Comparison of ENCODE assay signal across 1 cellular context in the genomic region with DNA sequence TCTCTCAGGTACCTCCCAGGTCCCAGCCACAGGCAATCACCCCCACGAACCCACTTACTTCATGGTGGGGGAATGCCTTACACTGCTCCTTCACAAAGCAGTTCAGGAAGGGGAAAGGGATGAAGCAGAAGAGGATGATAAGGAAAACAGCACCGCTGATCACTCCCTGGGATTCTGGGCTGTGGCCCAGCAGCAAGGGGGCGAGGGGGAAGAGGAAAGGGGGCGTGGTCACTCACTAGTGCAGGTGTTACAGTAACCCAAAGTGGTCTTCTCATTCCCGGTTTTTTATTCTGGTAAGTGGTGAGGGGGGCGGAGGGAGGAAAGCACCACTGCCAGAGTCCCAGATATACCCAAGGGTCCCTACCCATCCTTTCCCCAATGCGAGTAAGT.
A peak's percentile ranks its signal among the peaks of the same experiment; 100 is the strongest.
TF ChIP-seq lines count a peak whose summit lies in the region.

No MANE protein-coding gene starts in this region.

TF ChIP-seq in K562, 482 proteins besides CTCF, POLR2A, EP300 and RAD21:
- TF ChIP-seq ETS1 (conservative IDR thresholded peaks at IDR 0.05; ENCODE audit: control insufficient read depth, low read depth, low read length) (peak; percentile 35; the same call in 1 of the 2 replicates), KDM5B (IDR thresholded peaks at IDR 0.05; ENCODE audit: insufficient replicate concordance, low read depth, low read length) (peak; percentile 0), ZNF143 (CRISPR knock-in tag; IDR thresholded peaks at IDR 0.05) (no peak), KLF13 (tag; IDR thresholded peaks at IDR 0.05; ENCODE audit: borderline replicate concordance, low read depth) (peak; percentile 73; the same call in 1 of the 2 replicates), KDM2B (CRISPR knock-in tag; IDR thresholded peaks at IDR 0.05) (no peak), ZNF507 (tag; conservative IDR thresholded peaks at IDR 0.05) (no peak)
